In genomic region chr1:205243355-205244191, GRCh38 we compare ENCODE assay signal across 16 cellular contexts.
"Had no signal": no experiment of that assay in that cellular context is flagged by ENCODE, and none has a peak within 500 bp of the region (broad histone marks: within the 10 kb centered on the region; RNA-seq: fewer than 3 reads in every experiment).

No MANE protein-coding gene starts in this region.

- ATAC-seq: activated CD8-positive, alpha-beta memory T cell treated with anti-CD3 and anti-CD28 coated beads, Interleukin-2, amount 10 ng/mL, durations not matched to agents 7 days and 5 days; activated T-cell treated with anti-CD3 and anti-CD28 coated beads, Interleukin-2, amount 50 U/mL, for 4 hours; foreskin keratinocyte; left lobe of liver; naive thymus-derived CD4-positive, alpha-beta T cell; right cardiac atrium had no signal

- H3K27ac ChIP-seq: ascending aorta, colonic mucosa, foreskin keratinocyte, testis had no signal

- DNase-seq: activated CD4-positive, alpha-beta T cell treated with anti-CD3 and anti-CD28 coated beads, Interleukin-2, amount 50 U/mL, for 4 hours; activated CD8-positive, alpha-beta memory T cell treated with anti-CD3 and anti-CD28 coated beads, Interleukin-2, amount 10 ng/mL, durations not matched to agents 7 days and 5 days; activated naive CD8-positive, alpha-beta T cell treated with anti-CD3 and anti-CD28 coated beads, Interleukin-2, amount 10 ng/mL, durations not matched to agents 7 days and 5 days; activated T-cell treated with anti-CD3 and anti-CD28 coated beads, Interleukin-2, amount 50 U/mL, for 4 hours; colonic mucosa; effector CD4-positive, alpha-beta T cell; foreskin keratinocyte; mammary epithelial cell; naive thymus-derived CD4-positive, alpha-beta T cell; right cardiac atrium; stimulated activated CD4-positive, alpha-beta T cell treated with anti-CD3 and anti-CD28 coated beads, Interleukin-1b, Interleukin-23, amount 100 ng/mL, for 48 hours; stimulated activated naive B cell treated with anti-CD40 and anti-IgM and Interleukin-4, amounts not matched to agents 10 μg/mL and 1 μg/mL and 100 μg/mL, for 72 hours; T-helper 2 cell; testis had no signal
